ENCODE assay signal across 25 cellular contexts in the genomic region with DNA sequence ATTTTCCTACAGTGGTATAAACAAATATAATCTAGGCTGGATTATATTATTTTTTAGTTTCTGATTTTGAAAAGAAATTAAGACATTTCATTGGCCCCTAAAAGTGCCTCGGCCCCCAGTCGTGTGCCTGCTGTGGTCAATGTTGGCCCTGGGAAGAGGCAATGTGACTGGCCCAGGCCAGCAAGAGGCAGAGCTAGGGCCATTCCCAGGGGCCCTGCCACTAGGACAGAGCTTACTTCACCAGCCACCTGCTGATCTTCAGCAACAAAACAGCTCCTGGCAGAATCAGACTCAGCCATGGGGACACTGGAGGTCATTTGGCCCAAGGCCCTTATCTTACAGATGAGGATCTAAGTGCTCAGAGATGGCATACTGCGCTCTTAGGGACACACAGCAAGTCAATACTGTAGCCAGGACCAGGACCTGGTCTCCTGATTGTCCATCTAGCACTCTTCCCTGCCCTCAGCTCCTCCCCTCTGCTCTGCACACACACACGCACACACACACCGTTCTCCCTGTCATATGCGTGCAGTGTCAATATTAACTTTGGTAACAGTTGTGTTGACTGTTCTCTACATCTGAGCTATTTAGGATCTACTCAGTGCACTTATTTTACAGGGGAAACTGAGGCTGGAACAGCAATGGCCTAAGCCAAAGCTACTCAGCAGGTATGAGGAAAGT. TPM values are rescaled to one million over a fixed set of nuclear protein-coding genes. Genes with fewer than 3 reads are reported as not detected.
DNase-seq lines count a peak whose midpoint lies in the region; ATAC-seq and TF ChIP-seq lines count a peak whose summit lies in the region.
"Had no signal": no experiment of that assay in that cellular context is flagged by ENCODE, and none has a peak within 500 bp of the region (broad histone marks: within the 10 kb centered on the region; RNA-seq: fewer than 3 reads in every experiment).

No MANE protein-coding gene starts in this region.

- H3K9me3 ChIP-seq in mucosa of descending colon, result no peaks in the 10 kb centered on the region
- no peaks in the 10 kb centered on the region for H3K9me3 ChIP-seq in upper lobe of right lung
- H3K9me3 ChIP-seq: A549, BLaER1, ovary had no signal

- peaks cover 23% of the 10 kb centered on the region for H3K27me3 Mint-ChIP-seq in chondrocyte (ENCODE audit: low read depth)
- peaks cover 30% of the 10 kb centered on the region for H3K27me3 Mint-ChIP-seq in activated T-cell treated with anti-CD3 and anti-CD28 coated beads, Interleukin-2, amount 50 U/mL, for 24 hours

- TF ChIP-seq CTCF in chondrocyte (IDR thresholded peaks at IDR 0.05) (no peak), mucosa of descending colon (IDR thresholded peaks at IDR 0.05) (no peak), upper lobe of right lung (IDR thresholded peaks at IDR 0.05) (no peak)

- ATAC-seq in mucosa of descending colon (peak; percentile 95), upper lobe of right lung (peak; percentile 56), HG03025 (IDR thresholded peaks at IDR 0.05; ENCODE audit: low FRiP score, unreplicated experiment) (no peak)
- ATAC-seq: naive thymus-derived CD4-positive, alpha-beta T cell had no signal

- H3K4me1 Mint-ChIP-seq in chondrocyte (ENCODE audit: low read depth), result no peaks in the 10 kb centered on the region
- H3K4me1 Mint-ChIP-seq in activated T-cell treated with anti-CD3 and anti-CD28 coated beads, Interleukin-2, amount 50 U/mL, for 24 hours (ENCODE audit: low read depth), result peaks cover 2% of the 10 kb centered on the region
- H3K4me1 Mint-ChIP-seq: naive thymus-derived CD4-positive, alpha-beta T cell had no signal

- H3K27ac Mint-ChIP-seq in chondrocyte (ENCODE audit: unreplicated experiment), result no peak overlapping the region
- H3K27ac Mint-ChIP-seq in activated T-cell treated with anti-CD3 and anti-CD28 coated beads, Interleukin-2, amount 50 U/mL, for 24 hours, result no peak overlapping the region
- H3K27ac Mint-ChIP-seq: naive thymus-derived CD4-positive, alpha-beta T cell; stimulated activated naive CD8-positive, alpha-beta T cell treated with anti-CD3 and anti-CD28 coated beads, Interleukin-15, Interleukin-2, amounts not matched to agents 100 ng/mL and 50 ng/mL, for 24 hours had no signal

- no peak overlapping the region for H3K27ac ChIP-seq in upper lobe of right lung
- H3K27ac ChIP-seq: A549, BLaER1, ovary, RWPE1 had no signal

- peaks cover 9% of the 10 kb centered on the region for H3K27me3 ChIP-seq in upper lobe of right lung
- H3K27me3 ChIP-seq: BLaER1, ovary had no signal

- H3K9me3 Mint-ChIP-seq in chondrocyte (ENCODE audit: low read depth), result no peaks in the 10 kb centered on the region
- no peaks in the 10 kb centered on the region for H3K9me3 Mint-ChIP-seq in activated T-cell treated with anti-CD3 and anti-CD28 coated beads, Interleukin-2, amount 50 U/mL, for 24 hours
- H3K9me3 Mint-ChIP-seq: stimulated activated naive CD8-positive, alpha-beta T cell treated with anti-CD3 and anti-CD28 coated beads, Interleukin-15, Interleukin-2, amounts not matched to agents 100 ng/mL and 50 ng/mL, for 24 hours had no signal

- H3K4me3 ChIP-seq in mucosa of descending colon, result no peak overlapping the region
- no peak overlapping the region for H3K4me3 ChIP-seq in upper lobe of right lung
- H3K4me3 ChIP-seq: A549, BLaER1, ovary had no signal

- peaks cover 5% of the 10 kb centered on the region for H3K4me1 ChIP-seq in mucosa of descending colon (ENCODE audit: low read depth)
- H3K4me1 ChIP-seq in upper lobe of right lung, result no peaks in the 10 kb centered on the region
- H3K4me1 ChIP-seq: A549, BLaER1 had no signal

- intact Hi-C loops in mucosa of descending colon (cut with DNase I, micrococcal nuclease) (no loop called here), upper lobe of right lung (cut with DNase I) (no loop called here)

- H3K36me3 ChIP-seq in mucosa of descending colon (ENCODE audit: low read depth) (no peaks in the 10 kb centered on the region), upper lobe of right lung (no peaks in the 10 kb centered on the region)
- H3K36me3 ChIP-seq: BLaER1, ovary had no signal

- peak; percentile 2 for DNase-seq in NCI-H748 (lab: John Stamatoyannopoulos, UW; ENCODE audit: unreplicated experiment)
- DNase-seq in NCI-H748 treated with DMSO at 0.1 percent for 48 hours (lab: John Stamatoyannopoulos, UW), result no peak
- peak; percentile 18 for DNase-seq in chondrocyte (ENCODE audit: low spot score)
- peak; percentile 58 to 80 (median 67) for DNase-seq in mucosa of descending colon
- no peak for DNase-seq in upper lobe of right lung
- DNase-seq in activated T-cell treated with anti-CD3 and anti-CD28 coated beads, Interleukin-2, amount 50 U/mL, for 24 hours, result no peak
- no peak for DNase-seq in stimulated activated CD4-positive, alpha-beta T cell treated with anti-CD3 and anti-CD28 coated beads, Interleukin-1b, Interleukin-23, amount 100 ng/mL, for 48 hours
- DNase-seq: activated CD4-positive, alpha-beta T cell treated with anti-CD3 and anti-CD28 coated beads for 4 hours; activated gamma-delta T cell; amniotic stem cell; effector memory CD4-positive, alpha-beta T cell; glutamatergic neuron; H7; naive thymus-derived CD4-positive, alpha-beta T cell; NCI-H1436; ovary; stimulated activated CD4-positive, alpha-beta T cell treated with anti-CD3 and anti-CD28 coated beads, Interleukin-2, amount 100 ng/mL, for 24 hours; SW 1271 had no signal

- H3K4me3 Mint-ChIP-seq in chondrocyte (ENCODE audit: unreplicated experiment), result no peak overlapping the region
- H3K4me3 Mint-ChIP-seq in activated T-cell treated with anti-CD3 and anti-CD28 coated beads, Interleukin-2, amount 50 U/mL, for 24 hours, result no peak overlapping the region
- H3K4me3 Mint-ChIP-seq: naive thymus-derived CD4-positive, alpha-beta T cell; stimulated activated naive CD8-positive, alpha-beta T cell treated with anti-CD3 and anti-CD28 coated beads, Interleukin-15, Interleukin-2, amounts not matched to agents 100 ng/mL and 50 ng/mL, for 24 hours had no signal

- H3K36me3 Mint-ChIP-seq in chondrocyte (ENCODE audit: low read depth), result no peaks in the 10 kb centered on the region
- H3K36me3 Mint-ChIP-seq in activated T-cell treated with anti-CD3 and anti-CD28 coated beads, Interleukin-2, amount 50 U/mL, for 24 hours (ENCODE audit: low read depth), result no peaks in the 10 kb centered on the region
- H3K36me3 Mint-ChIP-seq: naive thymus-derived CD4-positive, alpha-beta T cell had no signal

RNA-seq across cellular contexts. Expression of a gene that starts 16.6 kb away (rescaled TPM):
- total RNA-seq in chondrocyte, result 0.07 to 0.08 TPM in 2 of 3 replicates, not detected in the other
- 1 to 10 TPM in 2 of 3 donors, under 1 TPM in 1; 0.13 to 3.5 (median 2.3) TPM for total RNA-seq in mucosa of descending colon
- total RNA-seq in upper lobe of right lung, result 1.3 TPM
- total RNA-seq: fibroblast of lung, lung microvascular endothelial cell had no signal

Comparison
In these comparisons a context has a peak if more than half of its experiments do, and no peak if none do; other contexts are left out.
1. DNase-seq: peak in NCI-H748 (single experiment), chondrocyte (single experiment) and mucosa of descending colon (3 of 3); none in NCI-H748 treated with DMSO at 0.1 percent for 48 hours (single experiment), upper lobe of right lung (single experiment), activated T-cell treated with anti-CD3 and anti-CD28 coated beads, Interleukin-2, amount 50 U/mL, for 24 hours (single experiment) and stimulated activated CD4-positive, alpha-beta T cell treated with anti-CD3 and anti-CD28 coated beads, Interleukin-1b, Interleukin-23, amount 100 ng/mL, for 48 hours (single experiment).